In genomic region chr3:181292984-181293383, GRCh38 we compare ENCODE assay signal across 11 cellular contexts.
A peak's percentile ranks its signal among the peaks of the same experiment; 100 is the strongest.
DNase-seq lines count a peak whose midpoint lies in the region; ATAC-seq and TF ChIP-seq lines count a peak whose summit lies in the region.
"Had no signal": no experiment of that assay in that cellular context is flagged by ENCODE, and none has a peak within 500 bp of the region (broad histone marks: within the 10 kb centered on the region; RNA-seq: fewer than 3 reads in every experiment).

No MANE protein-coding gene starts in this region.

- DNase-seq in HT1080 (ENCODE audit: low read depth) (peak; percentile 85), kidney glomerular epithelial cell (lab: John Stamatoyannopoulos, UW) (peak; percentile 39), OCI-M2 (lab: John Stamatoyannopoulos, UW; ENCODE audit: unreplicated experiment) (no peak), vagina (ENCODE audit: extremely low spot score in 2 of 2) (no peak), neural progenitor cell (ENCODE audit: low spot score) (no peak)
- no peak for DNase-seq in activated T-helper 2 cell treated with anti-CD3 and anti-CD28 coated beads, Interferon-gamma antibody, Interleukin-2, Interleukin-4, amounts not matched to agents 10 μg/mL and 5 μg/mL and 100 μg/mL, durations not matched to agents 14 hours and 24 hours and 36 hours (ENCODE audit: low spot score)
- DNase-seq: stimulated activated naive CD4-positive, alpha-beta T cell treated with Interleukin-2 at 50 U/mL for 16 hours had no signal

- no peaks in the 10 kb centered on the region for H3F3A ChIP-seq in neural progenitor cell (ENCODE audit: low read depth)

- intact Hi-C loops in activated T-helper 2 cell treated with anti-CD3 and anti-CD28 coated beads, Interferon-gamma antibody, Interleukin-2, Interleukin-4, amounts not matched to agents 10 μg/mL and 5 μg/mL and 100 μg/mL, durations not matched to agents 14 hours and 24 hours and 36 hours (cut with micrococcal nuclease), result no loop called here
- intact Hi-C loops in vagina (cut with DNase I), result no loop called here

- no peaks in the 10 kb centered on the region for H4K20me1 ChIP-seq in neural progenitor cell (ENCODE audit: low read depth)

- H3K4me3 ChIP-seq in vagina (no peak overlapping the region), neural progenitor cell (no peak overlapping the region)

- peak; percentile 87 for ATAC-seq in GM19035 (IDR thresholded peaks at IDR 0.05; ENCODE audit: unreplicated experiment)
- ATAC-seq in HG02763 (IDR thresholded peaks at IDR 0.05; ENCODE audit: unreplicated experiment), result peak; percentile 62

- H3K79me2 ChIP-seq in neural progenitor cell (ENCODE audit: low read depth), result no peaks in the 10 kb centered on the region

- no peak overlapping the region for H3K27ac ChIP-seq in vagina
- H3K27ac ChIP-seq in neural progenitor cell, result no peak overlapping the region

- H3K36me3 Mint-ChIP-seq in activated T-helper 2 cell treated with anti-CD3 and anti-CD28 coated beads, Interferon-gamma antibody, Interleukin-2, Interleukin-4, amounts not matched to agents 10 μg/mL and 5 μg/mL and 100 μg/mL, durations not matched to agents 14 hours and 24 hours and 36 hours (ENCODE audit: low read depth), result no peaks in the 10 kb centered on the region
- H3K36me3 Mint-ChIP-seq in neural progenitor cell, result no peaks in the 10 kb centered on the region
- H3K36me3 Mint-ChIP-seq: memory B cell had no signal

- H3K9ac ChIP-seq in neural progenitor cell, result no peak overlapping the region

- no peak for TF ChIP-seq POLR2A in vagina (IDR thresholded peaks at IDR 0.05)

- H3K4me1 Mint-ChIP-seq in activated T-helper 2 cell treated with anti-CD3 and anti-CD28 coated beads, Interferon-gamma antibody, Interleukin-2, Interleukin-4, amounts not matched to agents 10 μg/mL and 5 μg/mL and 100 μg/mL, durations not matched to agents 14 hours and 24 hours and 36 hours (ENCODE audit: low read depth), result no peaks in the 10 kb centered on the region
- H3K4me1 Mint-ChIP-seq in neural progenitor cell, result peaks cover 12% of the 10 kb centered on the region
- H3K4me1 Mint-ChIP-seq: memory B cell had no signal

- no peak overlapping the region for H3K4me2 ChIP-seq in neural progenitor cell

- no peak overlapping the region for H3K4me3 Mint-ChIP-seq in activated T-helper 2 cell treated with anti-CD3 and anti-CD28 coated beads, Interferon-gamma antibody, Interleukin-2, Interleukin-4, amounts not matched to agents 10 μg/mL and 5 μg/mL and 100 μg/mL, durations not matched to agents 14 hours and 24 hours and 36 hours (ENCODE audit: low read depth)
- H3K4me3 Mint-ChIP-seq in neural progenitor cell, result no peak overlapping the region
- H3K4me3 Mint-ChIP-seq: memory B cell; T-helper 1 cell treated with Interleukin-12 subunit alpha and Interleukin-12 subunit beta and Interleukin-4 antibody, amounts not matched to agents 30 μg/mL and 1 μg/mL, for 36 hours had no signal

- H3K27me3 ChIP-seq in vagina, result no peaks in the 10 kb centered on the region
- no peaks in the 10 kb centered on the region for H3K27me3 ChIP-seq in neural progenitor cell

- H3K9me3 Mint-ChIP-seq in activated T-helper 2 cell treated with anti-CD3 and anti-CD28 coated beads, Interferon-gamma antibody, Interleukin-2, Interleukin-4, amounts not matched to agents 10 μg/mL and 5 μg/mL and 100 μg/mL, durations not matched to agents 14 hours and 24 hours and 36 hours, result no peaks in the 10 kb centered on the region
- no peaks in the 10 kb centered on the region for H3K9me3 Mint-ChIP-seq in neural progenitor cell
- H3K9me3 Mint-ChIP-seq: memory B cell; T-helper 1 cell treated with Interleukin-12 subunit alpha and Interleukin-12 subunit beta and Interleukin-4 antibody, amounts not matched to agents 30 μg/mL and 1 μg/mL, for 36 hours had no signal

- H2AFZ ChIP-seq in neural progenitor cell (replicated peaks), result no peak overlapping the region

- H3K9me3 ChIP-seq in vagina (no peaks in the 10 kb centered on the region), neural progenitor cell (ENCODE audit: low read depth) (no peaks in the 10 kb centered on the region)

- H3K4me1 ChIP-seq in vagina, result no peaks in the 10 kb centered on the region
- peaks cover 7% of the 10 kb centered on the region for H3K4me1 ChIP-seq in neural progenitor cell

- peaks cover 1% of the 10 kb centered on the region for H3K27me3 Mint-ChIP-seq in activated T-helper 2 cell treated with anti-CD3 and anti-CD28 coated beads, Interferon-gamma antibody, Interleukin-2, Interleukin-4, amounts not matched to agents 10 μg/mL and 5 μg/mL and 100 μg/mL, durations not matched to agents 14 hours and 24 hours and 36 hours (ENCODE audit: low read depth)
- no peaks in the 10 kb centered on the region for H3K27me3 Mint-ChIP-seq in neural progenitor cell (ENCODE audit: insufficient read depth, low read depth)

- H3K36me3 ChIP-seq in vagina (no peaks in the 10 kb centered on the region), neural progenitor cell (no peaks in the 10 kb centered on the region)

- TF ChIP-seq CTCF in vagina (IDR thresholded peaks at IDR 0.05) (no peak), neural progenitor cell (IDR thresholded peaks at IDR 0.05) (no peak)

- H3K27ac Mint-ChIP-seq in activated T-helper 2 cell treated with anti-CD3 and anti-CD28 coated beads, Interferon-gamma antibody, Interleukin-2, Interleukin-4, amounts not matched to agents 10 μg/mL and 5 μg/mL and 100 μg/mL, durations not matched to agents 14 hours and 24 hours and 36 hours, result no peak overlapping the region
- H3K27ac Mint-ChIP-seq in neural progenitor cell, result no peak overlapping the region
- H3K27ac Mint-ChIP-seq: memory B cell; T-helper 1 cell treated with Interleukin-12 subunit alpha and Interleukin-12 subunit beta and Interleukin-4 antibody, amounts not matched to agents 30 μg/mL and 1 μg/mL, for 36 hours had no signal

Comparison
In these comparisons a context has a peak if more than half of its experiments do, and no peak if none do; other contexts are left out.
1. DNase-seq: peak in HT1080 (single experiment) and kidney glomerular epithelial cell (single experiment); none in OCI-M2 (single experiment), activated T-helper 2 cell treated with anti-CD3 and anti-CD28 coated beads, Interferon-gamma antibody, Interleukin-2, Interleukin-4, amounts not matched to agents 10 μg/mL and 5 μg/mL and 100 μg/mL, durations not matched to agents 14 hours and 24 hours and 36 hours (single experiment), vagina (0 of 2) and neural progenitor cell (single experiment).